ENCODE assay signal across 8 cellular contexts in genomic region chr2:84919885-84920580, GRCh38. TPM values are rescaled to one million over a fixed set of nuclear protein-coding genes. Genes with fewer than 3 reads are reported as not detected.
DNase-seq lines count a peak whose midpoint lies in the region; ATAC-seq lines count a peak whose summit lies in the region.

No MANE protein-coding gene starts in this region.

- intact Hi-C loops in sciatic nerve (cut with DNase I): no loop called here

- ATAC-seq in GM21526 (IDR thresholded peaks at IDR 0.05; ENCODE audit: low FRiP score, unreplicated experiment) (peak; percentile 42), sciatic nerve (peak; percentile 96)
- peak; percentile 68 to 79 for ATAC-seq in activated T-cell treated with anti-CD3 and anti-CD28 coated beads, Interleukin-2, amount 50 U/mL, for 4 hours

- H3K9me3 Mint-ChIP-seq in activated T-cell treated with anti-CD3 and anti-CD28 coated beads, Interleukin-2, amount 50 U/mL, for 4 hours: no peaks in the 10 kb centered on the region

- peaks cover 46% of the 10 kb centered on the region for H3K4me1 Mint-ChIP-seq in activated T-cell treated with anti-CD3 and anti-CD28 coated beads, Interleukin-2, amount 50 U/mL, for 4 hours (ENCODE audit: low read depth)

- peak overlapping the region; percentile 53 for H3K4me3 Mint-ChIP-seq in activated T-cell treated with anti-CD3 and anti-CD28 coated beads, Interleukin-2, amount 50 U/mL, for 4 hours

- DNase-seq in GM04504 (ENCODE audit: low read depth) (peak; percentile 94), HUDEP-2 (lab: John Stamatoyannopoulos, UW; ENCODE audit: unreplicated experiment in 76 of 76) (peak in 57 of 76 experiments; percentile 4 to 74 (median 34)), foreskin melanocyte (peak; percentile 93), sciatic nerve (ENCODE audit: low spot score) (peak; percentile 60), GM19240 (ENCODE audit: insufficient read length, low spot score) (no peak), GDM1 (lab: John Stamatoyannopoulos, UW) (no peak)
- DNase-seq in activated T-cell treated with anti-CD3 and anti-CD28 coated beads, Interleukin-2, amount 50 U/mL, for 4 hours: peak; percentile 58

- H3K36me3 Mint-ChIP-seq in activated T-cell treated with anti-CD3 and anti-CD28 coated beads, Interleukin-2, amount 50 U/mL, for 4 hours (ENCODE audit: insufficient read depth): no peaks in the 10 kb centered on the region

- no peaks in the 10 kb centered on the region for H3K27me3 Mint-ChIP-seq in activated T-cell treated with anti-CD3 and anti-CD28 coated beads, Interleukin-2, amount 50 U/mL, for 4 hours (ENCODE audit: low read depth)

RNA-seq across cellular contexts. Expression of gene TMSB10, which starts 14.6 kb away (rescaled TPM):
- total RNA-seq in activated T-cell treated with anti-CD3 and anti-CD28 coated beads, Interleukin-2, amount 50 U/mL, for 4 hours: 1,000 to 10,000 TPM; 1,023 to 1,175 (median 1,139) TPM
- 1,367 TPM for total RNA-seq in sciatic nerve

RNA-seq across cellular contexts. Expression of gene TRABD2A, which starts 39.1 kb away (rescaled TPM):
- total RNA-seq in activated T-cell treated with anti-CD3 and anti-CD28 coated beads, Interleukin-2, amount 50 U/mL, for 4 hours: 10 to 100 TPM; 21.2 to 29.4 (median 22.2) TPM
- total RNA-seq in sciatic nerve: 2.1 TPM

RNA-seq across cellular contexts. Expression of gene KCMF1, which starts 50.9 kb away (rescaled TPM):
- total RNA-seq in activated T-cell treated with anti-CD3 and anti-CD28 coated beads, Interleukin-2, amount 50 U/mL, for 4 hours: 100 to 1,000 TPM; 131 to 153 (median 137) TPM
- total RNA-seq in sciatic nerve: 64.8 TPM

Comparison
In these comparisons a context has a peak if more than half of its experiments do, and no peak if none do; other contexts are left out.
1. DNase-seq: peak in GM04504 (single experiment), HUDEP-2 (57 of 76), activated T-cell treated with anti-CD3 and anti-CD28 coated beads, Interleukin-2, amount 50 U/mL, for 4 hours (single experiment), foreskin melanocyte (single experiment) and sciatic nerve (single experiment); none in GM19240 (single experiment) and GDM1 (single experiment).
2. ATAC-seq: peak in every context shown above with its lines; median percentile 96 in sciatic nerve; 74 in activated T-cell treated with anti-CD3 and anti-CD28 coated beads, Interleukin-2, amount 50 U/mL, for 4 hours; 42 in GM21526.